11 cellular contexts compared by ENCODE assay signal in genomic region chr2:23489471-23490400, GRCh38.
A peak's percentile ranks its signal among the peaks of the same experiment; 100 is the strongest.
DNase-seq lines count a peak whose midpoint lies in the region; ATAC-seq and TF ChIP-seq lines count a peak whose summit lies in the region.
"Had no signal": no experiment of that assay in that cellular context is flagged by ENCODE, and none has a peak within 500 bp of the region (broad histone marks: within the 10 kb centered on the region; RNA-seq: fewer than 3 reads in every experiment).

No MANE protein-coding gene starts in this region.

- H2BK15ac ChIP-seq in neuronal stem cell (ENCODE audit: low read length), result peak overlapping the region; percentile 15

- CTCF ChIA-PET in activated CD8-positive, alpha-beta T cell treated with anti-CD3 and anti-CD28 coated beads, Interleukin-2, amount 10 ng/mL, durations not matched to agents 7 days and 5 days (lab: Charles Lee), result no interaction called here

- no peaks in the 10 kb centered on the region for H3K36me3 Mint-ChIP-seq in activated CD8-positive, alpha-beta T cell treated with anti-CD3 and anti-CD28 coated beads, Interleukin-2, amount 10 ng/mL, durations not matched to agents 7 days and 5 days (ENCODE audit: low read depth)
- H3K36me3 Mint-ChIP-seq: CD4-positive, alpha-beta memory T cell; T-cell had no signal

- H3K4ac ChIP-seq in neuronal stem cell (ENCODE audit: low read length), result no peak overlapping the region
- H3K4ac ChIP-seq in trophoblast cell (ENCODE audit: low read depth, low read length), result no peak overlapping the region

- H4K8ac ChIP-seq in neuronal stem cell (ENCODE audit: low read depth, low read length) (no peak overlapping the region), trophoblast cell (ENCODE audit: low read depth, low read length) (no peak overlapping the region)

- H2AFZ ChIP-seq in neuronal stem cell (ENCODE audit: low read length) (no peak overlapping the region), trophoblast cell (ENCODE audit: insufficient read depth, low read length, poor library complexity) (no peak overlapping the region)

- no peaks in the 10 kb centered on the region for H3K9me3 Mint-ChIP-seq in activated CD8-positive, alpha-beta T cell treated with anti-CD3 and anti-CD28 coated beads, Interleukin-2, amount 10 ng/mL, durations not matched to agents 7 days and 5 days (ENCODE audit: insufficient read depth)
- H3K9me3 Mint-ChIP-seq: CD4-positive, alpha-beta memory T cell; T-cell had no signal

- no peak overlapping the region for H3K4me3 ChIP-seq in GM12865 (ENCODE audit: low read depth, low read length)
- no peak overlapping the region for H3K4me3 ChIP-seq in neuronal stem cell (ENCODE audit: low read length in 2 of 2)
- H3K4me3 ChIP-seq in trophoblast cell (ENCODE audit: low read depth, low read length), result no peak overlapping the region
- H3K4me3 ChIP-seq: lung had no signal

- WGBS in neuronal stem cell (ENCODE audit: extremely low coverage in 2 of 2, insufficient read length in 2 of 2, insufficient replicate concordance in 1 of 2), 2 donors, result no CpG with 5 or more reads among the region's 20 CpGs
- no CpG with 5 or more reads among the region's 20 CpGs for WGBS in trophoblast cell (ENCODE audit: extremely low coverage, insufficient coverage, insufficient read length)

- no peaks in the 10 kb centered on the region for H3K36me3 ChIP-seq in neuronal stem cell (replicated peaks in 1 of 2; ENCODE audit: control insufficient read depth in 2 of 2, insufficient read depth in 2 of 2, low read length in 2 of 2)
- H3K36me3 ChIP-seq in trophoblast cell (ENCODE audit: control insufficient read depth in 1 of 2, insufficient read depth in 2 of 2, low read length in 2 of 2), result no peaks in the 10 kb centered on the region

- H3K79me1 ChIP-seq in neuronal stem cell (ENCODE audit: low read depth, low read length), result no peaks in the 10 kb centered on the region
- H3K79me1 ChIP-seq in trophoblast cell (ENCODE audit: low read length), result no peaks in the 10 kb centered on the region

- H3K4me1 ChIP-seq in neuronal stem cell (ENCODE audit: control insufficient read depth in 2 of 2, insufficient read depth in 1 of 2, low read depth in 1 of 2, low read length in 2 of 2) (peaks cover 27 to 74% of the 10 kb centered on the region in 2 donors), trophoblast cell (ENCODE audit: control insufficient read depth in 1 of 2, insufficient read depth in 2 of 2, low read length in 2 of 2) (peaks cover 9 to 14% of the 10 kb centered on the region in 2 experiments)

- peak overlapping the region; percentile 32 for H3K4me3 Mint-ChIP-seq in activated CD8-positive, alpha-beta T cell treated with anti-CD3 and anti-CD28 coated beads, Interleukin-2, amount 10 ng/mL, durations not matched to agents 7 days and 5 days

- H2BK5ac ChIP-seq in neuronal stem cell (ENCODE audit: low read length), result no peak overlapping the region
- no peak overlapping the region for H2BK5ac ChIP-seq in trophoblast cell (ENCODE audit: low read depth, low read length, poor library complexity)

- peak overlapping the region; percentile 65 for H3K27ac Mint-ChIP-seq in activated CD8-positive, alpha-beta T cell treated with anti-CD3 and anti-CD28 coated beads, Interleukin-2, amount 10 ng/mL, durations not matched to agents 7 days and 5 days
- H3K27ac Mint-ChIP-seq: CD4-positive, alpha-beta memory T cell; T-cell had no signal

- H2AK5ac ChIP-seq in neuronal stem cell (ENCODE audit: low read depth, low read length) (peak overlapping the region; percentile 27), trophoblast cell (ENCODE audit: low read length) (no peak overlapping the region)

- no peaks in the 10 kb centered on the region for H3K27me3 ChIP-seq in neuronal stem cell (ENCODE audit: control insufficient read depth in 3 of 3, insufficient read depth in 3 of 3, low read depth in 1 of 3, low read length in 3 of 3)
- H3K27me3 ChIP-seq in trophoblast cell (ENCODE audit: insufficient read depth, low read length), result no peaks in the 10 kb centered on the region

- H4K91ac ChIP-seq in neuronal stem cell (ENCODE audit: low read depth, low read length, poor library complexity) (no peak overlapping the region), trophoblast cell (ENCODE audit: low read depth, low read length) (no peak overlapping the region)

- H3K18ac ChIP-seq in neuronal stem cell (ENCODE audit: low read length) (peak overlapping the region; percentile 76), trophoblast cell (ENCODE audit: low read length) (no peak overlapping the region)

- H3K27ac ChIP-seq in neuronal stem cell (replicated peaks; ENCODE audit: low read length) (no peak overlapping the region), trophoblast cell (ENCODE audit: low read depth, low read length) (no peak overlapping the region)

- H2BK120ac ChIP-seq in neuronal stem cell (ENCODE audit: low read depth, low read length) (no peak overlapping the region), trophoblast cell (ENCODE audit: insufficient read depth, low read length, poor library complexity) (no peak overlapping the region)

- DNase-seq in GM12865 (ENCODE audit: low read depth) (peak; percentile 67), neuronal stem cell (ENCODE audit: low spot score) (no peak), NCI-H524 treated with DMSO at 0.1 percent for 48 hours (lab: John Stamatoyannopoulos, UW) (no peak), trophoblast cell (no peak)
- DNase-seq in activated CD8-positive, alpha-beta T cell treated with anti-CD3 and anti-CD28 coated beads, Interleukin-2, amount 10 ng/mL, durations not matched to agents 7 days and 5 days, result peak; percentile 55
- DNase-seq: CD4-positive, alpha-beta memory T cell; nucleus accumbens; T-cell had no signal

- peak; percentile 52 for ATAC-seq in HG02938 (IDR thresholded peaks at IDR 0.05; ENCODE audit: unreplicated experiment)
- ATAC-seq in activated CD8-positive, alpha-beta T cell treated with anti-CD3 and anti-CD28 coated beads, Interleukin-2, amount 10 ng/mL, durations not matched to agents 7 days and 5 days, result peak; percentile 59
- no peak for ATAC-seq in GM19467 (IDR thresholded peaks at IDR 0.05; ENCODE audit: unreplicated experiment)
- ATAC-seq: T-cell had no signal

- TF ChIP-seq CTCF in GM12865 (IDR thresholded peaks at IDR 0.05; ENCODE audit: insufficient read depth, low read depth, low read length, missing control alignments), result no peak

- H3K9me3 ChIP-seq in neuronal stem cell (replicated peaks in 1 of 2; ENCODE audit: control insufficient read depth in 2 of 2, insufficient read depth in 1 of 2, low read depth in 1 of 2, low read length in 2 of 2), result no peaks in the 10 kb centered on the region
- no peaks in the 10 kb centered on the region for H3K9me3 ChIP-seq in trophoblast cell (ENCODE audit: insufficient read depth, low read depth, low read length)

- H3K4me1 Mint-ChIP-seq in activated CD8-positive, alpha-beta T cell treated with anti-CD3 and anti-CD28 coated beads, Interleukin-2, amount 10 ng/mL, durations not matched to agents 7 days and 5 days (ENCODE audit: low read depth), result peaks cover 73% of the 10 kb centered on the region

- peak overlapping the region; percentile 12 for H3K14ac ChIP-seq in neuronal stem cell (ENCODE audit: low read length)
- no peak overlapping the region for H3K14ac ChIP-seq in trophoblast cell (ENCODE audit: low read length)

- H2BK12ac ChIP-seq in neuronal stem cell (ENCODE audit: low read length) (peak overlapping the region; percentile 14), trophoblast cell (ENCODE audit: low read length) (no peak overlapping the region)

- H3K23ac ChIP-seq in neuronal stem cell (ENCODE audit: low read depth, low read length, poor library complexity) (no peak overlapping the region), trophoblast cell (ENCODE audit: low read length) (no peak overlapping the region)

- H3K9ac ChIP-seq in neuronal stem cell (ENCODE audit: low read depth, low read length, poor library complexity) (peak overlapping the region; percentile 26), trophoblast cell (ENCODE audit: low read length) (no peak overlapping the region)

- H4K12ac ChIP-seq in trophoblast cell (ENCODE audit: low read depth, low read length), result no peak overlapping the region

- H3K79me2 ChIP-seq in trophoblast cell (ENCODE audit: control insufficient read depth, insufficient read depth, low read length, poor library complexity), result no peaks in the 10 kb centered on the region

- H3K4me2 ChIP-seq in neuronal stem cell (ENCODE audit: insufficient read depth, low read length, poor library complexity, severe bottlenecking), result no peak overlapping the region
- no peak overlapping the region for H3K4me2 ChIP-seq in trophoblast cell (ENCODE audit: low read length)

- peaks cover 24% of the 10 kb centered on the region for H3K27me3 Mint-ChIP-seq in activated CD8-positive, alpha-beta T cell treated with anti-CD3 and anti-CD28 coated beads, Interleukin-2, amount 10 ng/mL, durations not matched to agents 7 days and 5 days (ENCODE audit: low read depth)

- POLR2A ChIA-PET in activated CD8-positive, alpha-beta T cell treated with anti-CD3 and anti-CD28 coated beads, Interleukin-2, amount 10 ng/mL, durations not matched to agents 7 days and 5 days (lab: Charles Lee), result interaction anchor here (1.2 kb wide), 1 partner anchor 20 kb away, joined by 3 read pairs; no protein-coding TSS in a partner anchor

Comparison
In these comparisons a context has a peak if more than half of its experiments do, and no peak if none do; other contexts are left out.
1. DNase-seq: peak in GM12865 (single experiment) and activated CD8-positive, alpha-beta T cell treated with anti-CD3 and anti-CD28 coated beads, Interleukin-2, amount 10 ng/mL, durations not matched to agents 7 days and 5 days (single experiment); none in neuronal stem cell (single experiment), NCI-H524 treated with DMSO at 0.1 percent for 48 hours (single experiment) and trophoblast cell (0 of 2).